12 cellular contexts compared by ENCODE assay signal in the genomic region with DNA sequence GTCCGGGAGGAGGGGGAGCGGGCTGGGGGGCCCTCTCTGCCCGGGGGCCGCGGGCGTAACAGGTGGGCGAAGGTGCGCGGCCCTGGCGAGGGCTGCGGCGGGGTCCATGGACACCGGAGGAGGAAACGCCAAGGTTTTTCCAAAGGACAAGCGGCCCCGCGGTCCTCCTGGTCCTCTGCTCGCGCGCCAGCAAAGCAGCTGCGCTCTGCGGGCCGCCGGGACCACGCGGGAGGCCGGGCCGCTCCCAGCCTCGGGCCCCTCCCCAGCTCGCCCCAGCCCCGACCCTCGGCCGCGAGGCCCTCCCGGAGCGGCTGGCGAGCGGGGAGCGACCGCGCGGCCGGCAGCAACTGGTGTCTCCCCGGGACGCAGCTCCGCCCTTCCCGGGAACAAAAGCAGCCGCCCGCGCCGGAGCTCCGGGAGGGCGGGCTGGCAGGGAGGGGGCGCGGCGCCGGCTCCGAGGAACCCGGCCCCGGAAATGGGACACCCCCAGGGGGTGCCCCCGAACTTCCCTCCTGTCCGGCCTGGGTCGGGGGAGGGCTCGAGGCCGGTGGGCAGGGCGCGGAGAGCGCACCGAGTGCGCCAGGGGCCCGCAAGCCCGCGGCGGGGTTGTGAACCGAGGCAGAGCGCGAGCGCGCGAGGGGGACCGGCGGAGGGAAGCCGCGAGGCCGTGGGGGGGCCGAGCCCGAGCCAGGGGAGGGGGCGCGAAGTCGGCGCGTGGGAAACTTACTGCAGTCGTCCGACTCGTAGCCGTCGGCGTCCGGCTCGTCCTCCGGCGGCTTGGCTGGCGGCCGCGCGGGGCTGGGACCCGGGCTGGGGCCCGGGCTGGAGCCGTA. TPM values are rescaled to one million over a fixed set of nuclear protein-coding genes. Genes with fewer than 3 reads are reported as not detected.
DNase-seq lines count a peak whose midpoint lies in the region; ATAC-seq and TF ChIP-seq lines count a peak whose summit lies in the region.
"Had no signal": no experiment of that assay in that cellular context is flagged by ENCODE, and none has a peak within 500 bp of the region (broad histone marks: within the 10 kb centered on the region; RNA-seq: fewer than 3 reads in every experiment).

No MANE protein-coding gene starts in this region.

- peak overlapping the region; percentile 45 for H3K4me3 Mint-ChIP-seq in endodermal cell
- H3K4me3 Mint-ChIP-seq: IgD-negative memory B cell had no signal

- TF ChIP-seq CTCF in endodermal cell (conservative IDR thresholded peaks at IDR 0.05) (no peak), right lobe of liver (IDR thresholded peaks at IDR 0.05) (no peak), suprapubic skin (IDR thresholded peaks at IDR 0.05) (no peak), foreskin keratinocyte (conservative IDR thresholded peaks at IDR 0.05) (no peak)

- intact Hi-C loops in right lobe of liver (cut with DNase I): no loop called here

- no peak overlapping the region for H3K9ac ChIP-seq in endodermal cell (ENCODE audit: extremely low read depth, low read length, poor library complexity, severe bottlenecking)

- ATAC-seq in right lobe of liver (peak in 2 of 4 donors; percentile 10 to 11), foreskin keratinocyte (no peak)

- H3K27me3 Mint-ChIP-seq in endodermal cell (ENCODE audit: insufficient read depth): peaks cover 72% of the 10 kb centered on the region

- no peaks in the 10 kb centered on the region for H3K36me3 Mint-ChIP-seq in endodermal cell (ENCODE audit: low read depth)
- H3K36me3 Mint-ChIP-seq: IgD-negative memory B cell had no signal

- no peak overlapping the region for H3K27ac Mint-ChIP-seq in endodermal cell
- H3K27ac Mint-ChIP-seq: IgD-negative memory B cell had no signal

- H3K4me1 Mint-ChIP-seq in endodermal cell: no peaks in the 10 kb centered on the region
- H3K4me1 Mint-ChIP-seq: IgD-negative memory B cell had no signal

- H3K4me1 ChIP-seq in endodermal cell (ENCODE audit: control insufficient read depth, insufficient read depth, low read length) (no peaks in the 10 kb centered on the region), right lobe of liver (peaks cover 0 to 21% (median 3%) of the 10 kb centered on the region in 4 donors), suprapubic skin (peaks cover 36% of the 10 kb centered on the region), foreskin keratinocyte (no peaks in the 10 kb centered on the region)

- H3K9me3 ChIP-seq in endodermal cell (ENCODE audit: control insufficient read depth, low read length): no peaks in the 10 kb centered on the region
- H3K9me3 ChIP-seq in right lobe of liver: no peaks in the 10 kb centered on the region
- no peaks in the 10 kb centered on the region for H3K9me3 ChIP-seq in suprapubic skin

- H3K9me3 Mint-ChIP-seq in endodermal cell: no peaks in the 10 kb centered on the region
- H3K9me3 Mint-ChIP-seq: IgD-negative memory B cell had no signal

- TF ChIP-seq POLR2A in right lobe of liver (IDR thresholded peaks at IDR 0.05) (no peak), suprapubic skin (IDR thresholded peaks at IDR 0.05) (no peak)

- DNase-seq in DMS53 (lab: John Stamatoyannopoulos, UW) (peak; percentile 42), DMS53 treated with DMSO at 0.1 percent for 48 hours (lab: John Stamatoyannopoulos, UW; ENCODE audit: unreplicated experiment) (no peak), endodermal cell (peak; percentile 83), right lobe of liver (no peak), suprapubic skin (ENCODE audit: low spot score in 2 of 2) (no peak), foreskin keratinocyte (no peak)
- no peak for DNase-seq in activated CD4-positive, alpha-beta T cell treated with anti-CD3 and anti-CD28 coated beads for 1 hour
- no peak for DNase-seq in activated CD8-positive, alpha-beta memory T cell treated with anti-CD3 and anti-CD28 coated beads, Interleukin-2, amount 50 U/mL, for 48 hours
- DNase-seq: central memory CD4-positive, alpha-beta T cell; occipital lobe had no signal

- no peak overlapping the region for H3K27ac ChIP-seq in endodermal cell (ENCODE audit: low read depth, low read length)
- no peak overlapping the region for H3K27ac ChIP-seq in right lobe of liver
- H3K27ac ChIP-seq in suprapubic skin: peak overlapping the region; percentile 62
- H3K27ac ChIP-seq in foreskin keratinocyte: no peak overlapping the region

- H3K27me3 ChIP-seq in endodermal cell (ENCODE audit: control insufficient read depth, insufficient read depth, low read length, poor library complexity, severe bottlenecking) (peaks cover 80% of the 10 kb centered on the region), right lobe of liver (no peaks in the 10 kb centered on the region), suprapubic skin (peaks cover 58% of the 10 kb centered on the region), foreskin keratinocyte (peaks cover 80% of the 10 kb centered on the region)

- no peak for TF ChIP-seq EP300 in suprapubic skin (IDR thresholded peaks at IDR 0.05)

- H3K36me3 ChIP-seq in endodermal cell (ENCODE audit: control insufficient read depth, insufficient read depth, low read length) (no peaks in the 10 kb centered on the region), right lobe of liver (no peaks in the 10 kb centered on the region), suprapubic skin (no peaks in the 10 kb centered on the region)

- WGBS in endodermal cell (ENCODE audit: insufficient coverage in 1 of 2, insufficient read length in 1 of 2), 2 experiments: 2% methylated on average over 44 to 109 of the region's 109 CpGs
- WGBS in right lobe of liver (ENCODE audit: insufficient coverage, low coverage, low lambda C conversion rate, missing lambda C conversion rate): 0% methylated on average over 20 of the region's 109 CpGs
- WGBS in suprapubic skin: 0% methylated on average over 3 of the region's 109 CpGs

- H3K4me3 ChIP-seq in endodermal cell (ENCODE audit: low read length) (peak overlapping the region; percentile 23), right lobe of liver (peak overlapping the region; percentile 16 to 38 (median 27)), suprapubic skin (peak overlapping the region; percentile 59)

RNA-seq across cellular contexts. Expression of a gene that starts 0.9 kb away (rescaled TPM):
- total RNA-seq in endodermal cell (1 to 10 TPM; 1.4 to 2.6 TPM), right lobe of liver (1 to 10 TPM in 2 of 6 experiments, under 1 TPM in 4; 0.40 to 1.7 (median 0.91) TPM), suprapubic skin (10 to 100 TPM in 1 of 4 donors, 1 to 10 TPM in 3; 1.8 to 19.4 (median 6.1) TPM), foreskin keratinocyte (not detected in 2 replicates)
- 4.2 TPM for polyA plus RNA-seq in endodermal cell (2013, experiment 1 of 2)
- polyA plus RNA-seq in endodermal cell (2013, experiment 2 of 2): 3.7 TPM
- not detected in 2 replicates for polyA plus RNA-seq in foreskin keratinocyte
- polyA plus RNA-seq: IgD-negative memory B cell had no signal

RNA-seq across cellular contexts. Expression of a gene that starts 43.2 kb away (rescaled TPM):
- total RNA-seq in endodermal cell (not detected), right lobe of liver (not detected), suprapubic skin (not detected), foreskin keratinocyte (not detected in 2 replicates)
- not detected for polyA plus RNA-seq in endodermal cell (2013, experiment 1 of 2)
- not detected for polyA plus RNA-seq in endodermal cell (2013, experiment 2 of 2)
- polyA plus RNA-seq in foreskin keratinocyte: not detected in 2 replicates
- total RNA-seq: NCI-H460, occipital lobe had no signal
- polyA plus RNA-seq: IgD-negative memory B cell had no signal

Comparison
In these comparisons a context has a peak if more than half of its experiments do, and no peak if none do; other contexts are left out.
1. DNase-seq: peak in DMS53 (single experiment) and endodermal cell (single experiment); none in DMS53 treated with DMSO at 0.1 percent for 48 hours (single experiment), right lobe of liver (0 of 3), suprapubic skin (0 of 2), foreskin keratinocyte (0 of 2), activated CD4-positive, alpha-beta T cell treated with anti-CD3 and anti-CD28 coated beads for 1 hour (single experiment) and activated CD8-positive, alpha-beta memory T cell treated with anti-CD3 and anti-CD28 coated beads, Interleukin-2, amount 50 U/mL, for 48 hours (single experiment).
2. Peak in every context shown above with its lines, with median percentiles within 50 percentile points of each other: H3K4me3 ChIP-seq.